32 cellular contexts compared by ENCODE assay signal in the genomic region with DNA sequence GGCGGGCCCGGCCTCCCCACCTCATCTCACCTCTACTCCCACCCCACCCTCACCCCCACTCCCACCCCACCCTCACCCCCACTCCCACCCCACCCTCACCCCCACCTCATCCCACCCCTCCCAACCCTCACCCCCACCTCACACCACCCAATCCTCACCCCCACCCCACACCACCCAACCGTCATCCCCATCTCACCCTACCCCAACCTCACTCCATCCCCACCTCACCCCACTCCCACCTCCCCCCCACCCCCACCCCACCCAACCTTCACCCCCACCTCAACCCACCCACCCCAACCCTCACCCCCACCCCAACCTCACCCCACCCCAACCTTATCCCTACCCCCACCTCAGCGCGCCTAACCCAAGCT. TPM values are rescaled to one million over a fixed set of nuclear protein-coding genes. Genes with fewer than 3 reads are reported as not detected.
"Had no signal": no experiment of that assay in that cellular context is flagged by ENCODE, and none has a peak within 500 bp of the region (broad histone marks: within the 10 kb centered on the region; RNA-seq: fewer than 3 reads in every experiment).

No MANE protein-coding gene starts in this region.

- DNase-seq: activated B cell treated with CpG ODN at 0.5 μM for 24 hours; activated CD4-positive, alpha-beta memory T cell treated with anti-CD3 and anti-CD28 coated beads for 36 hours; activated CD4-positive, alpha-beta T cell treated with anti-CD3 and anti-CD28 coated beads for 4 hours; activated CD4-positive, alpha-beta T cell treated with anti-CD3 and anti-CD28 coated beads, Interleukin-2, amount 10 ng/mL, durations not matched to agents 24 days and 14 days; activated CD4-positive, alpha-beta T cell treated with anti-CD3 and anti-CD28 coated beads, Interleukin-2, amount 50 U/mL, for 1 hour; activated CD4-positive, alpha-beta T cell treated with anti-CD3 and anti-CD28 coated beads, Interleukin-2, amount 50 U/mL, for 4 hours; activated CD4-positive, CD25-positive, alpha-beta regulatory T cell treated with anti-CD3 and anti-CD28 coated beads, Interleukin-2, amount 50 U/mL, for 72 hours; activated CD8-positive, alpha-beta memory T cell treated with anti-CD3 and anti-CD28 coated beads, Interleukin-2, amount 50 U/mL, for 4 hours; activated CD8-positive, alpha-beta T cell treated with anti-CD3 and anti-CD28 coated beads for 36 hours; activated effector memory CD4-positive, alpha-beta T cell treated with Interleukin-2 at 50 U/mL for 16 hours; activated gamma-delta T cell; activated naive CD4-positive, alpha-beta T cell treated with anti-CD3 and anti-CD28 coated beads, Interleukin-2, amount 10 ng/mL, durations not matched to agents 7 days and 5 days; activated naive CD4-positive, alpha-beta T cell treated with Interleukin-2 at 50 U/mL for 16 hours; activated naive CD8-positive, alpha-beta T cell treated with anti-CD3 and anti-CD28 coated beads, Interleukin-2, amount 10 ng/mL, durations not matched to agents 7 days and 5 days; activated naive CD8-positive, alpha-beta T cell treated with anti-CD3 and anti-CD28 coated beads, Interleukin-2, amount 50 U/mL, for 24 hours; SW 1271; T-helper 1 cell; T-helper 2 cell; T-helper 9 cell had no signal

- H3K4me3 Mint-ChIP-seq: activated B cell treated with CpG ODN at 0.5 μM for 24 hours; activated CD4-positive, alpha-beta memory T cell treated with anti-CD3 and anti-CD28 coated beads for 36 hours; activated CD4-positive, alpha-beta T cell treated with anti-CD3 and anti-CD28 coated beads, Interleukin-2, amount 10 ng/mL, durations not matched to agents 24 days and 14 days; activated CD8-positive, alpha-beta T cell treated with anti-CD3 and anti-CD28 coated beads for 36 hours; activated naive CD4-positive, alpha-beta T cell treated with anti-CD3 and anti-CD28 coated beads, Interleukin-2, amount 10 ng/mL, durations not matched to agents 7 days and 5 days; activated naive CD4-positive, alpha-beta T cell treated with anti-CD3 and anti-CD28 coated beads, Interleukin-2, amount 50 U/mL, for 24 hours; activated naive CD8-positive, alpha-beta T cell treated with anti-CD3 and anti-CD28 coated beads, Interleukin-2, amount 10 ng/mL, durations not matched to agents 7 days and 5 days; activated naive CD8-positive, alpha-beta T cell treated with anti-CD3 and anti-CD28 coated beads, Interleukin-2, amount 50 U/mL, for 24 hours; activated T-cell treated with anti-CD3 and anti-CD28 coated beads, Interleukin-2, amount 50 U/mL, for 24 hours; brain; central memory CD8-positive, alpha-beta T cell; T-helper 1 cell treated with Interleukin-12 subunit alpha and Interleukin-12 subunit beta and Interleukin-4 antibody, amounts not matched to agents 30 μg/mL and 1 μg/mL, for 36 hours; T-helper 2 cell treated with Interferon-gamma antibody and Interleukin-4, amounts not matched to agents 5 μg/mL and 100 μg/mL, for 36 hours had no signal

- ATAC-seq: activated CD8-positive, alpha-beta T cell treated with anti-CD3 and anti-CD28 coated beads for 36 hours; activated naive CD8-positive, alpha-beta T cell treated with anti-CD3 and anti-CD28 coated beads, Interleukin-2, amount 50 U/mL, for 24 hours had no signal

- H3K27ac ChIP-seq: ascending aorta, cardiac muscle cell, VCaP had no signal

- H3K27me3 ChIP-seq: ascending aorta had no signal

- H3K9me3 Mint-ChIP-seq: activated B cell treated with CpG ODN at 0.5 μM for 24 hours; activated CD4-positive, alpha-beta memory T cell treated with anti-CD3 and anti-CD28 coated beads for 36 hours; activated CD8-positive, alpha-beta T cell treated with anti-CD3 and anti-CD28 coated beads for 36 hours; activated naive CD4-positive, alpha-beta T cell treated with anti-CD3 and anti-CD28 coated beads, Interleukin-2, amount 50 U/mL, for 24 hours; activated naive CD8-positive, alpha-beta T cell treated with anti-CD3 and anti-CD28 coated beads, Interleukin-2, amount 50 U/mL, for 24 hours; activated T-cell treated with anti-CD3 and anti-CD28 coated beads, Interleukin-2, amount 50 U/mL, for 24 hours; activated T-helper 2 cell treated with anti-CD3 and anti-CD28 coated beads, Interferon-gamma antibody, Interleukin-2, Interleukin-4, amounts not matched to agents 10 μg/mL and 5 μg/mL and 100 μg/mL, durations not matched to agents 14 hours and 24 hours and 36 hours; brain; central memory CD8-positive, alpha-beta T cell had no signal

- H3K27ac Mint-ChIP-seq: activated B cell treated with CpG ODN at 0.5 μM for 24 hours; activated CD4-positive, alpha-beta memory T cell treated with anti-CD3 and anti-CD28 coated beads for 36 hours; activated CD4-positive, alpha-beta T cell treated with anti-CD3 and anti-CD28 coated beads, Interleukin-2, amount 10 ng/mL, durations not matched to agents 24 days and 14 days; activated CD8-positive, alpha-beta T cell treated with anti-CD3 and anti-CD28 coated beads for 36 hours; activated naive CD4-positive, alpha-beta T cell treated with anti-CD3 and anti-CD28 coated beads, Interleukin-2, amount 10 ng/mL, durations not matched to agents 7 days and 5 days; activated naive CD4-positive, alpha-beta T cell treated with anti-CD3 and anti-CD28 coated beads, Interleukin-2, amount 50 U/mL, for 24 hours; activated naive CD8-positive, alpha-beta T cell; activated naive CD8-positive, alpha-beta T cell treated with anti-CD3 and anti-CD28 coated beads, Interleukin-2, amount 10 ng/mL, durations not matched to agents 7 days and 5 days; activated naive CD8-positive, alpha-beta T cell treated with anti-CD3 and anti-CD28 coated beads, Interleukin-2, amount 50 U/mL, for 24 hours; activated T-cell treated with anti-CD3 and anti-CD28 coated beads, Interleukin-2, amount 50 U/mL, for 24 hours; activated T-helper 2 cell treated with anti-CD3 and anti-CD28 coated beads, Interferon-gamma antibody, Interleukin-2, Interleukin-4, amounts not matched to agents 10 μg/mL and 5 μg/mL and 100 μg/mL, durations not matched to agents 14 hours and 24 hours and 36 hours; brain; T-helper 1 cell treated with Interleukin-12 subunit alpha and Interleukin-12 subunit beta and Interleukin-4 antibody, amounts not matched to agents 30 μg/mL and 1 μg/mL, for 36 hours; T-helper 2 cell treated with Interferon-gamma antibody and Interleukin-4, amounts not matched to agents 5 μg/mL and 100 μg/mL, for 36 hours had no signal

- H3K27me3 Mint-ChIP-seq: brain; central memory CD8-positive, alpha-beta T cell had no signal

- H3K9me3 ChIP-seq: ascending aorta had no signal

- H3K36me3 ChIP-seq: ascending aorta, cardiac muscle cell had no signal

- H3K4me3 ChIP-seq: cardiac muscle cell had no signal

RNA-seq across cellular contexts. Expression of a gene that starts 13.4 kb away (rescaled TPM):
- total RNA-seq: activated B cell treated with CpG ODN at 0.5 μM for 24 hours; activated CD4-positive, alpha-beta memory T cell treated with anti-CD3 and anti-CD28 coated beads for 36 hours; activated CD4-positive, alpha-beta T cell treated with anti-CD3 and anti-CD28 coated beads, Interleukin-2, amount 10 ng/mL, durations not matched to agents 24 days and 14 days; activated CD8-positive, alpha-beta memory T cell treated with anti-CD3 and anti-CD28 coated beads for 36 hours; activated CD8-positive, alpha-beta T cell treated with anti-CD3 and anti-CD28 coated beads for 36 hours; activated T-helper 2 cell treated with anti-CD3 and anti-CD28 coated beads, Interferon-gamma antibody, Interleukin-2, Interleukin-4, amounts not matched to agents 10 μg/mL and 5 μg/mL and 100 μg/mL, durations not matched to agents 14 hours and 24 hours and 36 hours; ascending aorta; bronchial epithelial cell; cardiac muscle cell had no signal
